In genomic region chr20:53157443-53158408, GRCh38 we compare ENCODE assay signal across 8 cellular contexts.
DNase-seq lines count a peak whose midpoint lies in the region; ATAC-seq and TF ChIP-seq lines count a peak whose summit lies in the region.

No MANE protein-coding gene starts in this region.

- peak; percentile 66 for ATAC-seq in HG02610 (IDR thresholded peaks at IDR 0.05; ENCODE audit: unreplicated experiment)

- DNase-seq in AG04449 (ENCODE audit: low read depth, low spot score): no peak
- DNase-seq in NCI-H1694 treated with DMSO at 0.1 percent for 48 hours (lab: John Stamatoyannopoulos, UW): peak; percentile 25
- peak; percentile 46 for DNase-seq in activated T-cell treated with anti-CD3 and anti-CD28 coated beads, Interleukin-2, amount 50 U/mL, for 1 hour
- DNase-seq in fibroblast of villous mesenchyme (ENCODE audit: low read depth): peak; percentile 50
- peak; percentile 26 for DNase-seq in renal cortical epithelial cell (ENCODE audit: low read depth)
- DNase-seq in T1000 (lab: John Stamatoyannopoulos, UW): no peak

- CTCF ChIA-PET in AG04449 (lab: Yijun Ruan, JAX): interaction anchor here (0.6 to 4.1 kb wide), 4 partner anchors 9 to 846 kb away, joined by 3 to 30 read pairs (median 3); no protein-coding TSS in a partner anchor

- POLR2A ChIA-PET in AG04449 (lab: Yijun Ruan, JAX): no interaction called here

- H3K4me3 ChIP-seq in AG04449 (ENCODE audit: low read depth, low read length) (no peak overlapping the region), fibroblast of villous mesenchyme (ENCODE audit: low read depth, low read length) (no peak overlapping the region)

- TF ChIP-seq CTCF in AG04449 (IDR thresholded peaks at IDR 0.05; ENCODE audit: insufficient read depth, low read length, missing control alignments) (peak; percentile 65), GM12872 (IDR thresholded peaks at IDR 0.05; ENCODE audit: insufficient read depth, low read depth, low read length) (peak; percentile 68; the same call in 2 of the 3 replicates), fibroblast of villous mesenchyme (IDR thresholded peaks at IDR 0.05; ENCODE audit: insufficient read depth, low read depth, low read length) (peak; percentile 68)

Comparison
In these comparisons a context has a peak if more than half of its experiments do, and no peak if none do; other contexts are left out.
1. DNase-seq: peak in NCI-H1694 treated with DMSO at 0.1 percent for 48 hours (single experiment), activated T-cell treated with anti-CD3 and anti-CD28 coated beads, Interleukin-2, amount 50 U/mL, for 1 hour (single experiment), fibroblast of villous mesenchyme (single experiment) and renal cortical epithelial cell (single experiment); none in AG04449 (single experiment) and T1000 (single experiment).
2. Peak in every context shown above with its lines, with median percentiles within 50 percentile points of each other: CTCF ChIP-seq.